8 cellular contexts compared by ENCODE assay signal in the genomic region with DNA sequence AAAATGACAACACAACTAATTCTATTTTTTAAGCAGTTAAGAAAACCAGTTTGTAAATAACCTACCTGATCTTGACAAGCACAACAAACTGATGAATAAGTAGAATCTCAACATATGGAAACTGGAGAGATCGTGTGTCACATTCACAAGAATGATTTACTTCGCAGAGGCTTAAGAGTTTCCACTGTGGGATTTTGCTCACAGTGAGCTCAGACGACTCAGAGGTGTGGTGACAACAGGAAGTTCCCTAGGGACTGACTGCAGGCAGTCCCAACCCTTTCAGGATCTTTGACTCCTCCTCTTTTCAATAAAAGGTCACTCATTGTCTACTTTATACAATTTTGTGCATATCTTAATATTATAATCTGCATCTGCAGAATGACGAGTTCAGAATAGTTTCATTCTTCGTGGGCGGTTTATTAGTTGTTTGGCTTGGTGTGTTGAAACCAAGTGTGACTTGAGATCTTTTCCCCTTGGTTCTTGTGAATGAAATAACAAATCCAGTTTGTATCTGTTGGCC.
DNase-seq lines count a peak whose midpoint lies in the region; ATAC-seq and TF ChIP-seq lines count a peak whose summit lies in the region.

A gene (minus strand): TSS at position 231 of the 520 bp plus-strand sequence. CDS start 117 bp downstream, at position 114.

- no peak for TF ChIP-seq CTCF in RWPE2 (IDR thresholded peaks at IDR 0.05; ENCODE audit: poor library complexity, severe bottlenecking)

- no peaks in the 10 kb centered on the region for H3K36me3 ChIP-seq in RWPE2 (ENCODE audit: low read depth)

- no peaks in the 10 kb centered on the region for H3K9me3 ChIP-seq in RWPE2 (ENCODE audit: severe bottlenecking)

- no peaks in the 10 kb centered on the region for H3K27me3 ChIP-seq in RWPE2 (ENCODE audit: insufficient read depth, poor library complexity, severe bottlenecking)

- H3K27ac ChIP-seq in RWPE2 (ENCODE audit: poor library complexity, severe bottlenecking) = peak within 1 kb of the TSS; percentile 44

- peak; percentile 72 for ATAC-seq in GM19035 (IDR thresholded peaks at IDR 0.05; ENCODE audit: unreplicated experiment)
- peak; percentile 68 for ATAC-seq in HG03135 (IDR thresholded peaks at IDR 0.05; ENCODE audit: unreplicated experiment)
- peak; percentile 53 for ATAC-seq in RWPE2 (ENCODE audit: low read depth)
- ATAC-seq in GM18873 (IDR thresholded peaks at IDR 0.05; ENCODE audit: low FRiP score, unreplicated experiment) = no peak

- peaks cover 38% of the 10 kb centered on the region for H3K4me1 ChIP-seq in RWPE2 (ENCODE audit: insufficient read depth, poor library complexity, severe bottlenecking)

- DNase-seq in DMS53 treated with DMSO at 0.1 percent for 48 hours (lab: John Stamatoyannopoulos, UW; ENCODE audit: unreplicated experiment) = peak; percentile 43
- DNase-seq in RWPE2 (ENCODE audit: low spot score) = no peak
- peak; percentile 48 for DNase-seq in iPS-NIHi11 (ENCODE audit: low spot score)
- no peak for DNase-seq in CD1c-positive myeloid dendritic cell (ENCODE audit: extremely low spot score)
- DNase-seq in stimulated activated CD8-positive, alpha-beta memory T cell treated with anti-CD3 and anti-CD28 coated beads, Interleukin-4, amount 100 ng/mL, for 48 hours = no peak

- peak within 1 kb of the TSS; percentile 18 for H3K4me3 ChIP-seq in RWPE2 (ENCODE audit: severe bottlenecking)

Comparison
In these comparisons a context has a peak if more than half of its experiments do, and no peak if none do; other contexts are left out.
1. DNase-seq: peak in DMS53 treated with DMSO at 0.1 percent for 48 hours (single experiment) and iPS-NIHi11 (single experiment); none in RWPE2 (single experiment), CD1c-positive myeloid dendritic cell (single experiment) and stimulated activated CD8-positive, alpha-beta memory T cell treated with anti-CD3 and anti-CD28 coated beads, Interleukin-4, amount 100 ng/mL, for 48 hours (single experiment).